Comparison of ENCODE assay signal across 17 cellular contexts in genomic region chrX:149267878-149268813, GRCh38.
DNase-seq lines count a peak whose midpoint lies in the region; ATAC-seq and TF ChIP-seq lines count a peak whose summit lies in the region.
"Had no signal": no experiment of that assay in that cellular context is flagged by ENCODE, and none has a peak within 500 bp of the region (broad histone marks: within the 10 kb centered on the region; RNA-seq: fewer than 3 reads in every experiment).

No MANE protein-coding gene starts in this region.

- no peak overlapping the region for H3K4me2 ChIP-seq in osteoblast (ENCODE audit: insufficient read depth, low read length)

- H3K36me3 ChIP-seq in osteoblast (ENCODE audit: insufficient read depth, low read length) (no peaks in the 10 kb centered on the region), left lung (no peaks in the 10 kb centered on the region), uterus (no peaks in the 10 kb centered on the region)
- H3K36me3 ChIP-seq: SJCRH30, suprapubic skin had no signal

- H4K20me1 ChIP-seq in osteoblast (ENCODE audit: insufficient read depth, low read length), result no peaks in the 10 kb centered on the region

- no peak for TF ChIP-seq CTCF in GM10248 (IDR thresholded peaks at IDR 0.05; ENCODE audit: control extremely low read depth, extremely low read depth, low read depth, missing control alignments)
- no peak for TF ChIP-seq CTCF in osteoblast (IDR thresholded peaks at IDR 0.05; ENCODE audit: extremely low read depth, low read depth, low read length)
- TF ChIP-seq CTCF in left lung (IDR thresholded peaks at IDR 0.05), result no peak
- no peak for TF ChIP-seq CTCF in uterus (IDR thresholded peaks at IDR 0.05)

- H3K27me3 ChIP-seq in osteoblast (ENCODE audit: insufficient read depth, low read length) (no peaks in the 10 kb centered on the region), left lung (no peaks in the 10 kb centered on the region), uterus (no peaks in the 10 kb centered on the region)
- H3K27me3 ChIP-seq: SJCRH30, suprapubic skin had no signal

- DNase-seq in GM10248 (ENCODE audit: extremely low spot score) (peak; percentile 8), mucosa of gallbladder (ENCODE audit: low spot score) (no peak), osteoblast (ENCODE audit: insufficient read length, low spot score, missing footprints) (no peak), left lung (no peak), uterus (no peak)
- DNase-seq: activated gamma-delta T cell, COR-L47, H9, NCI-H1436, NCI-H510A treated with DMSO at 0.1 percent for 48 hours, SJCRH30, T-helper 9 cell had no signal

- TF ChIP-seq POLR2A in uterus (IDR thresholded peaks at IDR 0.05), result no peak

- ATAC-seq in GM18858 (IDR thresholded peaks at IDR 0.05; ENCODE audit: unreplicated experiment) (peak; percentile 83), GM21825 (IDR thresholded peaks at IDR 0.05; ENCODE audit: unreplicated experiment) (peak; percentile 77), HG03442 (IDR thresholded peaks at IDR 0.05; ENCODE audit: unreplicated experiment) (peak; percentile 92), left lung (no peak)

- H3K4me1 ChIP-seq in osteoblast (ENCODE audit: insufficient read depth, low read length) (no peaks in the 10 kb centered on the region), left lung (no peaks in the 10 kb centered on the region), uterus (no peaks in the 10 kb centered on the region)
- H3K4me1 ChIP-seq: SJCRH30, suprapubic skin had no signal

- POLR2A ChIA-PET in GM10248 (lab: Yijun Ruan, JAX), result no interaction called here

- H3K27ac ChIP-seq in osteoblast (ENCODE audit: low read depth, low read length) (no peak overlapping the region), left lung (no peak overlapping the region), uterus (no peak overlapping the region)
- H3K27ac ChIP-seq: coronary artery, SJCRH30, suprapubic skin had no signal

- no peak overlapping the region for H2AFZ ChIP-seq in osteoblast (ENCODE audit: low read length)

- no peaks in the 10 kb centered on the region for H3K9me3 ChIP-seq in osteoblast (ENCODE audit: low read depth, low read length)
- no peaks in the 10 kb centered on the region for H3K9me3 ChIP-seq in left lung
- H3K9me3 ChIP-seq in uterus, result no peaks in the 10 kb centered on the region
- H3K9me3 ChIP-seq: SJCRH30, suprapubic skin had no signal

- CTCF ChIA-PET in GM10248 (lab: Yijun Ruan, JAX), result interaction anchor here (1.4 to 3.7 kb wide), 5 partner anchors 9 to 19 kb away, joined by 3 to 14 read pairs (median 4); no protein-coding TSS in a partner anchor

- intact Hi-C loops in left lung (cut with DNase I), result no loop called here
- intact Hi-C loops in uterus (cut with DNase I; ENCODE audit: low total_unique reads), result no loop called here

- H3K4me3 ChIP-seq in osteoblast (ENCODE audit: insufficient read depth, low read length), result no peak overlapping the region
- no peak overlapping the region for H3K4me3 ChIP-seq in left lung
- H3K4me3 ChIP-seq in uterus, result no peak overlapping the region
- H3K4me3 ChIP-seq: coronary artery, SJCRH30, suprapubic skin had no signal

- no peaks in the 10 kb centered on the region for H3K79me2 ChIP-seq in osteoblast (ENCODE audit: insufficient read depth, low read length)
